ENCODE assay signal across 9 cellular contexts in genomic region chr3:112038863-112039262, GRCh38. TPM values are rescaled to one million over a fixed set of nuclear protein-coding genes. Genes with fewer than 3 reads are reported as not detected.
DNase-seq lines count a peak whose midpoint lies in the region; ATAC-seq and TF ChIP-seq lines count a peak whose summit lies in the region.
"Had no signal": no experiment of that assay in that cellular context is flagged by ENCODE, and none has a peak within 500 bp of the region (broad histone marks: within the 10 kb centered on the region; RNA-seq: fewer than 3 reads in every experiment).

No MANE protein-coding gene starts in this region.

- peak overlapping the region; percentile 55 for H3K27ac Mint-ChIP-seq in neural progenitor cell

- TF ChIP-seq CTCF in IMR-90 (conservative IDR thresholded peaks at IDR 0.05; ENCODE audit: low read depth, low read length) (no peak), body of pancreas (IDR thresholded peaks at IDR 0.05) (no peak), neural progenitor cell (IDR thresholded peaks at IDR 0.05) (no peak), BE2C (IDR thresholded peaks at IDR 0.05; ENCODE audit: low read depth, low read length) (no peak)

- peaks cover 64% of the 10 kb centered on the region for H3K4me1 Mint-ChIP-seq in neural progenitor cell

- 67% methylated on average over 2 of the region's 3 CpGs; no CpG with 5 or more reads in 1 of the 2 experiments for WGBS in IMR-90 (ENCODE audit: extremely low coverage in 2 of 2, insufficient read length in 1 of 2), 2 experiments
- 51 to 54% methylated on average over 3 of the region's 3 CpGs for WGBS in body of pancreas, 2 donors

- intact Hi-C loops in IMR-90 (cut with micrococcal nuclease): no loop called here
- intact Hi-C loops in body of pancreas (cut with DNase I): no loop called here

- H4K8ac ChIP-seq in IMR-90 (ENCODE audit: low read depth in 2 of 2, low read length in 2 of 2): no peak overlapping the region

- no peaks in the 10 kb centered on the region for H4K20me1 ChIP-seq in IMR-90 (ENCODE audit: insufficient read depth, low read length)
- no peaks in the 10 kb centered on the region for H4K20me1 ChIP-seq in neural progenitor cell (ENCODE audit: low read depth)

- H3K27ac ChIP-seq in IMR-90 (ENCODE audit: insufficient read depth, low read length) (no peak overlapping the region), body of pancreas (peak overlapping the region in 1 of 4 donors; percentile 6), neural progenitor cell (no peak overlapping the region)

- in situ Hi-C loops in IMR-90 (cut with MboI; ENCODE audit: low sequenced_read_pairs): no loop called here

- TF ChIP-seq POLR2A in IMR-90 (IDR thresholded peaks at IDR 0.05; ENCODE audit: low read depth, low read length): no peak
- TF ChIP-seq POLR2A in body of pancreas (IDR thresholded peaks at IDR 0.05): no peak

- CTCF ChIA-PET in IMR-90 (lab: Yijun Ruan, JAX): interaction anchor here (0.7 to 1.1 kb wide), 3 partner anchors 25 to 144 kb away, joined by 3 to 4 read pairs (median 4); no protein-coding TSS in a partner anchor

- H3K36me3 ChIP-seq in IMR-90 (ENCODE audit: control insufficient read depth, insufficient read depth, low read length) (no peaks in the 10 kb centered on the region), body of pancreas (replicated peaks in 1 of 2; ENCODE audit: insufficient read depth in 1 of 2, low read depth in 2 of 2) (no peaks in the 10 kb centered on the region), neural progenitor cell (no peaks in the 10 kb centered on the region), BE2C (no peaks in the 10 kb centered on the region)

- peaks cover 3% of the 10 kb centered on the region for H3K36me3 Mint-ChIP-seq in neural progenitor cell

- H3K9me1 ChIP-seq in IMR-90 (ENCODE audit: insufficient read depth, low read length): no peaks in the 10 kb centered on the region

- H2AK5ac ChIP-seq in IMR-90 (ENCODE audit: low read depth, low read length): no peak overlapping the region

- no peak overlapping the region for H3K23ac ChIP-seq in IMR-90 (ENCODE audit: low read depth, low read length)

- H3K4me3 ChIP-seq in IMR-90 (ENCODE audit: insufficient read depth, low read depth, low read length): no peak overlapping the region
- no peak overlapping the region for H3K4me3 ChIP-seq in body of pancreas
- H3K4me3 ChIP-seq in neural progenitor cell: no peak overlapping the region
- no peak overlapping the region for H3K4me3 ChIP-seq in BE2C (ENCODE audit: low read depth, low read length)

- no peak overlapping the region for H2BK120ac ChIP-seq in IMR-90 (ENCODE audit: low read depth, low read length)

- H2AFZ ChIP-seq in IMR-90 (replicated peaks; ENCODE audit: low read length, poor library complexity) (peak overlapping the region; percentile 55), neural progenitor cell (replicated peaks) (no peak overlapping the region)

- dilution Hi-C loops in IMR-90 (cut with HindIII; ENCODE audit: low sequenced_read_pairs, unreplicated experiment): no loop called here

- H3K4me3 Mint-ChIP-seq in neural progenitor cell: no peak overlapping the region

- DNase-seq in IMR-90 (peak; percentile 22), body of pancreas (peak in 2 of 4 donors; percentile 22 to 24), neural progenitor cell (ENCODE audit: low spot score) (no peak), BE2C (no peak)
- DNase-seq: NCI-H524 treated with DMSO at 0.1 percent for 48 hours, retina had no signal

- H3K56ac ChIP-seq in IMR-90 (ENCODE audit: extremely low read depth, insufficient read depth, low read length): no peak overlapping the region

- no TSS peak for BruUV-seq in IMR-90 (replicated peaks; lab: Mats Ljungman, UMichigan)

- no peaks in the 10 kb centered on the region for H3K27me3 ChIP-seq in IMR-90 (ENCODE audit: control insufficient read depth, insufficient read depth, low read length)
- no peaks in the 10 kb centered on the region for H3K27me3 ChIP-seq in body of pancreas
- H3K27me3 ChIP-seq in neural progenitor cell: no peaks in the 10 kb centered on the region
- H3K27me3 ChIP-seq in BE2C: no peaks in the 10 kb centered on the region

- H3K9me3 Mint-ChIP-seq in neural progenitor cell: peaks cover 6% of the 10 kb centered on the region

- ATAC-seq in GM18511 (IDR thresholded peaks at IDR 0.05; ENCODE audit: unreplicated experiment) (peak; percentile 55), IMR-90 (ENCODE audit: low read depth) (no peak), body of pancreas (peak; percentile 71), HG02610 (IDR thresholded peaks at IDR 0.05; ENCODE audit: unreplicated experiment) (no peak), GM21737 (IDR thresholded peaks at IDR 0.05; ENCODE audit: unreplicated experiment) (no peak)

- H3K9me3 ChIP-seq in IMR-90 (ENCODE audit: control insufficient read depth, insufficient read depth, low read length) (no peaks in the 10 kb centered on the region), body of pancreas (no peaks in the 10 kb centered on the region), neural progenitor cell (ENCODE audit: low read depth) (no peaks in the 10 kb centered on the region), BE2C (no peaks in the 10 kb centered on the region)

- no peak overlapping the region for H2AK9ac ChIP-seq in IMR-90 (replicated peaks; ENCODE audit: low read depth, low read length, poor library complexity)

- H4K91ac ChIP-seq in IMR-90 (ENCODE audit: insufficient read depth, low read depth, low read length): no peak overlapping the region

- no peak overlapping the region for H3K18ac ChIP-seq in IMR-90 (ENCODE audit: low read depth, low read length)

- H3K27me3 Mint-ChIP-seq in neural progenitor cell (ENCODE audit: insufficient read depth, low read depth): peaks cover 2% of the 10 kb centered on the region

- no peak overlapping the region for H3K4ac ChIP-seq in IMR-90 (ENCODE audit: low read depth, low read length)

- no peak overlapping the region for H2BK5ac ChIP-seq in IMR-90 (ENCODE audit: low read depth, low read length, poor library complexity, severe bottlenecking)

- H3K14ac ChIP-seq in IMR-90 (replicated peaks; ENCODE audit: low read depth, low read length): no peak overlapping the region

- H3K4me1 ChIP-seq in IMR-90 (ENCODE audit: control insufficient read depth, insufficient read depth, low read length) (peaks cover 1% of the 10 kb centered on the region; the same call in 1 of the 2 replicates), body of pancreas (no peaks in the 10 kb centered on the region), neural progenitor cell (no peaks in the 10 kb centered on the region), BE2C (no peaks in the 10 kb centered on the region)

- H3K9ac ChIP-seq in IMR-90 (ENCODE audit: low read depth, low read length) (no peak overlapping the region), neural progenitor cell (no peak overlapping the region)

- H4K5ac ChIP-seq in IMR-90 (ENCODE audit: low read depth, low read length): no peak overlapping the region

- H3F3A ChIP-seq in neural progenitor cell (ENCODE audit: low read depth): no peaks in the 10 kb centered on the region

- no peaks in the 10 kb centered on the region for H3K79me1 ChIP-seq in IMR-90 (ENCODE audit: low read depth in 1 of 2, low read length in 2 of 2)

- no peak overlapping the region for H2BK15ac ChIP-seq in IMR-90 (ENCODE audit: low read depth, low read length)

- no peaks in the 10 kb centered on the region for H3K79me2 ChIP-seq in neural progenitor cell (ENCODE audit: low read depth)

- POLR2A ChIA-PET in IMR-90 (lab: Charles Lee; ENCODE audit: unreplicated experiment): interaction anchor here (0.6 kb wide), 1 partner anchor 330 kb away, joined by 3 read pairs; no protein-coding TSS in a partner anchor

- H2BK20ac ChIP-seq in IMR-90 (ENCODE audit: low read depth, low read length): no peak overlapping the region

- H3K4me2 ChIP-seq in IMR-90 (ENCODE audit: low read depth, low read length) (no peak overlapping the region), neural progenitor cell (no peak overlapping the region)

- TF ChIP-seq RAD21 in IMR-90 (IDR thresholded peaks at IDR 0.05; ENCODE audit: low read length): no peak

TF ChIP-seq in IMR-90, 13 proteins besides CTCF, POLR2A, EP300 and RAD21 (continues in another document):
- no peak for TF ChIP-seq MAFK (IDR thresholded peaks at IDR 0.05; ENCODE audit: low read depth, low read length)
- no peak for TF ChIP-seq ELK1 (IDR thresholded peaks at IDR 0.05; ENCODE audit: borderline replicate concordance, low read depth, low read length)
- TF ChIP-seq SMC3 (IDR thresholded peaks at IDR 0.05; ENCODE audit: low read depth, low read length): no peak
- TF ChIP-seq RFX5 (IDR thresholded peaks at IDR 0.05; ENCODE audit: low read depth, low read length): no peak

RNA-seq across cellular contexts. Expression of gene TMPRSS7, which starts 4.3 kb away (rescaled TPM):
- total RNA-seq in IMR-90 (2012; rRNA removed) (not detected in 2 replicates), body of pancreas (not detected), neural progenitor cell (ENCODE audit: low replicate concordance) (not detected in 2 replicates)
- polyA plus RNA-seq in IMR-90 (2012; rRNA removed): 0.07 TPM in 1 of 2 replicates, not detected in the other
- 0.02 TPM in 1 of 2 replicates, not detected in the other for polyA plus RNA-seq in IMR-90 (2012; cell fraction: cytosol; rRNA removed)
- 0.05 and 0.09 TPM in 2 replicates for polyA plus RNA-seq in IMR-90 (2012; cell fraction: nucleus; rRNA removed; ENCODE audit: low replicate concordance)
- not detected for polyA plus RNA-seq in BE2C (2012; ENCODE audit: insufficient read depth, insufficient read length, low read depth)

RNA-seq across cellular contexts. Expression of gene TAGLN3, which starts 40.1 kb away (rescaled TPM):
- 3.2 and 3.6 TPM in 2 replicates for total RNA-seq in IMR-90 (2012; rRNA removed)
- 7.7 TPM in 2 replicates for polyA plus RNA-seq in IMR-90 (2012; rRNA removed)
- polyA plus RNA-seq in IMR-90 (2012; cell fraction: cytosol; rRNA removed): 2.9 and 5.0 TPM in 2 replicates
- polyA plus RNA-seq in IMR-90 (2012; cell fraction: nucleus; rRNA removed; ENCODE audit: low replicate concordance): 3.5 and 4.2 TPM in 2 replicates
- under 1 TPM; 0.52 to 0.99 TPM for total RNA-seq in body of pancreas
- total RNA-seq in neural progenitor cell (ENCODE audit: low replicate concordance): 46.6 and 51.2 TPM in 2 replicates
- polyA plus RNA-seq in BE2C (2012; ENCODE audit: insufficient read depth, insufficient read length, low read depth): 96.4 TPM

RNA-seq across cellular contexts. Expression of gene C3orf52, which starts 47.3 kb away (rescaled TPM):
- total RNA-seq in IMR-90 (2012; rRNA removed) (12.5 and 16.1 TPM in 2 replicates), body of pancreas (100 to 1,000 TPM in 1 of 2 donors, 10 to 100 TPM in 1; 71.2 to 129 TPM), neural progenitor cell (ENCODE audit: low replicate concordance) (2.4 and 4.9 TPM in 2 replicates)
- 6.4 and 7.5 TPM in 2 replicates for polyA plus RNA-seq in IMR-90 (2012; rRNA removed)
- polyA plus RNA-seq in IMR-90 (2012; cell fraction: cytosol; rRNA removed): 1.9 and 5.1 TPM in 2 replicates
- polyA plus RNA-seq in IMR-90 (2012; cell fraction: nucleus; rRNA removed; ENCODE audit: low replicate concordance): 4.1 and 21.4 TPM in 2 replicates
- polyA plus RNA-seq in BE2C (2012; ENCODE audit: insufficient read depth, insufficient read length, low read depth): 0.42 TPM

Comparison
In these comparisons a context has a peak if more than half of its experiments do, and no peak if none do; other contexts are left out.
1. ATAC-seq: peak in GM18511 (single experiment) and body of pancreas (single experiment); none in IMR-90 (single experiment), HG02610 (single experiment) and GM21737 (single experiment).
2. RNA of gene TAGLN3, which starts 40.1 kb away (total RNA-seq): 46.6 to 51.2 TPM in neural progenitor cell; 3.2 to 3.6 TPM in IMR-90 and 0.52 to 0.99 TPM in body of pancreas; every median in the first group is over 10 times any median in the second.